In the genomic region with DNA sequence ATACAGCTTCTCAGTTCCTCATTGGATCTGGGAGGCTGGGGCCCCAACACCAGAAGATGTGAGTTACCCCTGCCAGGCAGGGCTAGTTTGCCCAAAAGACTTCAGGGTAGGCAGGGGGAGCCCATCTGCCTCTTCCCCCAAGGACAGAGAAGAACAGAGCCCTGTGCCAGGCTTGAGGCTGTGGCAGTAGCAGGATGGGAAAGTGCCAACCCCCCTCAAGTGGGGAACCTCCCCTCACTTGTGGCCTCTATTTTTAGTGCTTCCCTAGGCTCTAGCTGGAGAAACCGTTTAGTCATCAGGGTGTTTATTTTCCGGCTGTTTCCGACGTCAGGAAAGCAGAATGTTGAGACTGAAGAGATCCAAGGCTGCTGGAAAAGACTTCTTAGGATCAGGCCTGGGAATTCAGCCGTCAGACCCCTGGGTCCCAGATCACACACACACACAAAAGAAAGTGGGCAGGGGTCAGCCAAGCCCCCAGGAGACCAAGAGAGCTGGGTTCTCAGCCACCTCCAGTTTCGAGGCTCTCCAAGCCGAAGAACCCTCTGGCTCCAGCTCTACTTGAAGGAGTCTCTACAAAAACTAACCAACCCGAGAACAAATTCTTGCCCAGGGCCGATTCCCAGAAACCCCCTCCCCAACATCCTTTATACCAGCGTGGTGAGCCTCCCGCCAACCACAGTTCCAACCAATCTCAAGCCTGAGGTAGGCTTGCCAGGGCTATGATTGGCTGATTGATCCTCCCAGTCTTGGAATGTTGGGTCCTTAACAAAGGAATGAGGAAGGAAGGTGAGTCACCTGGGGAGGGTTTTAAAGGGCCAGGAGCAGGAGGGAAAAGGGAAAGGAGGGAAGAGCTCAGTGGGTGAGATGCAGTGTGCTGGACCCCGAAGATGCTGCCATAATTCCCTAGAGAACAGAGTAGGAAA, we compare ENCODE assay signal across 8 cellular contexts.
DNase-seq lines count a peak whose midpoint lies in the region; ATAC-seq and TF ChIP-seq lines count a peak whose summit lies in the region.

No MANE protein-coding gene starts in this region.

- POLR2A ChIA-PET in RWPE1 (lab: Yijun Ruan, JAX; ENCODE audit: low non-redundant PET) = interaction anchor here (1.3 kb wide), 1 partner anchor 98 kb away, joined by 3 read pairs; a partner anchor contains a TSS

- no peak for ATAC-seq in stimulated activated naive B cell treated with anti-CD40 and anti-IgM and Interleukin-4, amounts not matched to agents 10 μg/mL and 1 μg/mL and 100 μg/mL, for 72 hours (replicated peaks)
- no peak for ATAC-seq in GM21825 (IDR thresholded peaks at IDR 0.05; ENCODE audit: unreplicated experiment)

- H3K9me3 Mint-ChIP-seq in T-helper 1 cell treated with Interleukin-12 subunit alpha and Interleukin-12 subunit beta and Interleukin-4 antibody, amounts not matched to agents 30 μg/mL and 1 μg/mL, for 36 hours = no peaks in the 10 kb centered on the region
- H3K9me3 Mint-ChIP-seq in stimulated activated naive B cell treated with anti-CD40 and anti-IgM and Interleukin-4, amounts not matched to agents 10 μg/mL and 1 μg/mL and 100 μg/mL, for 72 hours = no peaks in the 10 kb centered on the region

- H3K27ac ChIP-seq in RWPE1 = peak overlapping the region; percentile 99
- peak overlapping the region; percentile 100 for H3K27ac ChIP-seq in cingulate gyrus (ENCODE audit: low read depth, low read length)

- H3K36me3 Mint-ChIP-seq in T-helper 1 cell treated with Interleukin-12 subunit alpha and Interleukin-12 subunit beta and Interleukin-4 antibody, amounts not matched to agents 30 μg/mL and 1 μg/mL, for 36 hours (ENCODE audit: low read depth) = peaks cover 6% of the 10 kb centered on the region
- H3K36me3 Mint-ChIP-seq in stimulated activated naive B cell treated with anti-CD40 and anti-IgM and Interleukin-4, amounts not matched to agents 10 μg/mL and 1 μg/mL and 100 μg/mL, for 72 hours = peaks cover 7 to 12% of the 10 kb centered on the region in 2 donors

- CTCF ChIA-PET in RWPE1 (lab: Yijun Ruan, JAX) = interaction anchor here (0.7 to 0.9 kb wide), 3 partner anchors 46 to 99 kb away, joined by 3 read pairs; no protein-coding TSS in a partner anchor

- TF ChIP-seq CTCF in RWPE1 (conservative IDR thresholded peaks at IDR 0.05; ENCODE audit: low read depth) = no peak

- H3K4me3 Mint-ChIP-seq in T-helper 1 cell treated with Interleukin-12 subunit alpha and Interleukin-12 subunit beta and Interleukin-4 antibody, amounts not matched to agents 30 μg/mL and 1 μg/mL, for 36 hours = peak overlapping the region; percentile 30
- peak overlapping the region; percentile 46 to 62 for H3K4me3 Mint-ChIP-seq in stimulated activated naive B cell treated with anti-CD40 and anti-IgM and Interleukin-4, amounts not matched to agents 10 μg/mL and 1 μg/mL and 100 μg/mL, for 72 hours

- H3K4me1 Mint-ChIP-seq in T-helper 1 cell treated with Interleukin-12 subunit alpha and Interleukin-12 subunit beta and Interleukin-4 antibody, amounts not matched to agents 30 μg/mL and 1 μg/mL, for 36 hours (ENCODE audit: low read depth) = peaks cover 63% of the 10 kb centered on the region
- H3K4me1 Mint-ChIP-seq in stimulated activated naive B cell treated with anti-CD40 and anti-IgM and Interleukin-4, amounts not matched to agents 10 μg/mL and 1 μg/mL and 100 μg/mL, for 72 hours = peaks cover 44 to 59% of the 10 kb centered on the region in 2 donors

- peak overlapping the region; percentile 96 for H3K27ac Mint-ChIP-seq in T-helper 1 cell treated with Interleukin-12 subunit alpha and Interleukin-12 subunit beta and Interleukin-4 antibody, amounts not matched to agents 30 μg/mL and 1 μg/mL, for 36 hours
- peak overlapping the region; percentile 97 for H3K27ac Mint-ChIP-seq in stimulated activated naive B cell treated with anti-CD40 and anti-IgM and Interleukin-4, amounts not matched to agents 10 μg/mL and 1 μg/mL and 100 μg/mL, for 72 hours

- no peak for DNase-seq in T-helper 1 cell
- peak; percentile 99 for DNase-seq in RWPE1 (ENCODE audit: low spot score)
- peak; percentile 96 for DNase-seq in kidney tubule cell (ENCODE audit: low spot score)
- DNase-seq in stimulated activated naive B cell treated with anti-CD40 and anti-IgM and Interleukin-4, amounts not matched to agents 10 μg/mL and 1 μg/mL and 100 μg/mL, for 72 hours = no peak
- DNase-seq in stimulated activated CD4-positive, alpha-beta T cell treated with anti-CD3 and anti-CD28 coated beads, Interleukin-2, amount 100 ng/mL, for 24 hours = no peak

- H3K27me3 Mint-ChIP-seq in T-helper 1 cell treated with Interleukin-12 subunit alpha and Interleukin-12 subunit beta and Interleukin-4 antibody, amounts not matched to agents 30 μg/mL and 1 μg/mL, for 36 hours (ENCODE audit: low read depth) = no peaks in the 10 kb centered on the region
- no peaks in the 10 kb centered on the region for H3K27me3 Mint-ChIP-seq in stimulated activated naive B cell treated with anti-CD40 and anti-IgM and Interleukin-4, amounts not matched to agents 10 μg/mL and 1 μg/mL and 100 μg/mL, for 72 hours

Comparison
In these comparisons a context has a peak if more than half of its experiments do, and no peak if none do; other contexts are left out.
1. DNase-seq: peak in RWPE1 (single experiment) and kidney tubule cell (single experiment); none in T-helper 1 cell (0 of 5), stimulated activated naive B cell treated with anti-CD40 and anti-IgM and Interleukin-4, amounts not matched to agents 10 μg/mL and 1 μg/mL and 100 μg/mL, for 72 hours (single experiment) and stimulated activated CD4-positive, alpha-beta T cell treated with anti-CD3 and anti-CD28 coated beads, Interleukin-2, amount 100 ng/mL, for 24 hours (0 of 2).